16 cellular contexts compared by ENCODE assay signal in the genomic region with DNA sequence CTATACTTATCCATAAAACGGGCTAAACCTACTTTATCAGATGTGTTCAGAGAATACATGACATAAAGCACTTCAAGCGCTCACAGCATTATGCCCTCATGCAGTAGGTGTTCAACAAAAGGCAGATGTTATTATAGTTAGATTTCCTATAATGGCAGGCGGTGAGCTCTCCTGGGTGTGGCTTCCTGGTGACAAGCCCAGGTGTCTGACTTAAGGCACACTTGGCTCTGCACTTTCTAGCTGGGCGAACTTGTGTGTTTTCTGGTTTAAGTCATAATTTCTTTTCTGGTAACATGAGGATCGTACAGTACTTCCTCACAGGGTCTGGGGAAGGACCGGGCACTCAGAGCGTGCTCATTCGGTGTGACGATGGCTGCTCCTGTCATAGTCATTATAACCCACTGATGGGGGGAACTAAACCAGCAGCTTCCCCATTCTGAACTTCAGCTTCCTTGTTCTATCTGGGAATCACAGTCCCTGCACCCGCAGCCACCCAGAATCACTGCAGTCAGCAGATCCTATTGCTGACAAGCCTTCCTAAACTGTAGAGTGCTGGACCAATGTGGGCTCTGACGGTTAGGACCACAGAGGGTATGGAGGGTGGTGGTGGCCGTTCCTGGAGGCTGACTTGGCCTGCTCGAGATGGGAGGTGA. TPM values are rescaled to one million over a fixed set of nuclear protein-coding genes. Genes with fewer than 3 reads are reported as not detected.
DNase-seq lines count a peak whose midpoint lies in the region; ATAC-seq and TF ChIP-seq lines count a peak whose summit lies in the region.
"Had no signal": no experiment of that assay in that cellular context is flagged by ENCODE, and none has a peak within 500 bp of the region (broad histone marks: within the 10 kb centered on the region; RNA-seq: fewer than 3 reads in every experiment).

No MANE protein-coding gene starts in this region.

- no peak overlapping the region for H2BK15ac ChIP-seq in IMR-90 (ENCODE audit: low read depth, low read length)

- no peaks in the 10 kb centered on the region for H3K9me3 Mint-ChIP-seq in central memory CD8-positive, alpha-beta T cell
- no peaks in the 10 kb centered on the region for H3K9me3 Mint-ChIP-seq in Calu3 (ENCODE audit: low read depth, unreplicated experiment)
- H3K9me3 Mint-ChIP-seq: activated T-cell treated with anti-CD3 and anti-CD28 coated beads, Interleukin-2, amount 50 U/mL, for 4 hours had no signal

- H3K9me3 ChIP-seq in IMR-90 (ENCODE audit: control insufficient read depth, insufficient read depth, low read length), result no peaks in the 10 kb centered on the region
- H3K9me3 ChIP-seq in sigmoid colon, result no peaks in the 10 kb centered on the region
- no peaks in the 10 kb centered on the region for H3K9me3 ChIP-seq in SJCRH30 (replicated peaks)
- H3K9me3 ChIP-seq: neutrophil had no signal

- no peak for ATAC-seq in IMR-90 (ENCODE audit: low read depth)
- ATAC-seq in central memory CD8-positive, alpha-beta T cell (replicated peaks; ENCODE audit: extremely low read depth, poor library complexity, severe bottlenecking), result peak; percentile 49
- ATAC-seq in left colon, result peak; percentile 94
- no peak for ATAC-seq in GM19467 (IDR thresholded peaks at IDR 0.05; ENCODE audit: unreplicated experiment)
- ATAC-seq in HG03378 (IDR thresholded peaks at IDR 0.05; ENCODE audit: unreplicated experiment), result no peak
- ATAC-seq: activated T-cell treated with anti-CD3 and anti-CD28 coated beads, Interleukin-2, amount 50 U/mL, for 4 hours had no signal

- TF ChIP-seq POLR2A in IMR-90 (IDR thresholded peaks at IDR 0.05; ENCODE audit: low read depth, low read length), result no peak
- TF ChIP-seq POLR2A in sigmoid colon (IDR thresholded peaks at IDR 0.05), result no peak

- H3K36me3 Mint-ChIP-seq in central memory CD8-positive, alpha-beta T cell (ENCODE audit: insufficient read depth), result peaks cover 2% of the 10 kb centered on the region
- no peaks in the 10 kb centered on the region for H3K36me3 Mint-ChIP-seq in Calu3 (ENCODE audit: insufficient read depth, unreplicated experiment)

- H3K4me2 ChIP-seq in IMR-90 (ENCODE audit: low read depth, low read length), result no peak overlapping the region
- H3K4me2 ChIP-seq: PC-9 had no signal

- H2BK5ac ChIP-seq in IMR-90 (ENCODE audit: low read depth, low read length, poor library complexity, severe bottlenecking), result no peak overlapping the region

- no peak overlapping the region for H4K8ac ChIP-seq in IMR-90 (ENCODE audit: low read depth in 2 of 2, low read length in 2 of 2)

- no peak overlapping the region for H3K9ac ChIP-seq in IMR-90 (ENCODE audit: low read depth, low read length)

- no peak for TF ChIP-seq CTCF in IMR-90 (conservative IDR thresholded peaks at IDR 0.05; ENCODE audit: low read depth, low read length)
- TF ChIP-seq CTCF in sigmoid colon (IDR thresholded peaks at IDR 0.05), result no peak
- no peak for TF ChIP-seq CTCF in Calu3 (IDR thresholded peaks at IDR 0.05; ENCODE audit: unreplicated experiment)

- H2BK20ac ChIP-seq in IMR-90 (ENCODE audit: low read depth, low read length), result no peak overlapping the region

- no peak overlapping the region for H3K4ac ChIP-seq in IMR-90 (ENCODE audit: low read depth, low read length)

- H4K20me1 ChIP-seq in IMR-90 (ENCODE audit: insufficient read depth, low read length), result no peaks in the 10 kb centered on the region

- no peak overlapping the region for H3K14ac ChIP-seq in IMR-90 (replicated peaks; ENCODE audit: low read depth, low read length)

- in situ Hi-C loops in IMR-90 (cut with MboI; ENCODE audit: low sequenced_read_pairs), result no loop called here

- H3K4me1 ChIP-seq in IMR-90 (ENCODE audit: control insufficient read depth, insufficient read depth, low read length) (no peaks in the 10 kb centered on the region), sigmoid colon (no peaks in the 10 kb centered on the region), SJCRH30 (no peaks in the 10 kb centered on the region)

- no peak overlapping the region for H3K4me3 Mint-ChIP-seq in central memory CD8-positive, alpha-beta T cell
- no peak overlapping the region for H3K4me3 Mint-ChIP-seq in Calu3 (ENCODE audit: low read depth, unreplicated experiment)
- H3K4me3 Mint-ChIP-seq: activated T-cell treated with anti-CD3 and anti-CD28 coated beads, Interleukin-2, amount 50 U/mL, for 4 hours had no signal

- dilution Hi-C loops in IMR-90 (cut with HindIII; ENCODE audit: low sequenced_read_pairs, unreplicated experiment), result no loop called here

- H3K36me3 ChIP-seq in IMR-90 (ENCODE audit: control insufficient read depth, insufficient read depth, low read length), result no peaks in the 10 kb centered on the region
- no peaks in the 10 kb centered on the region for H3K36me3 ChIP-seq in sigmoid colon
- no peaks in the 10 kb centered on the region for H3K36me3 ChIP-seq in SJCRH30
- H3K36me3 ChIP-seq: neutrophil had no signal

- no peak overlapping the region for H4K91ac ChIP-seq in IMR-90 (ENCODE audit: insufficient read depth, low read depth, low read length)

- H3K56ac ChIP-seq in IMR-90 (ENCODE audit: extremely low read depth, insufficient read depth, low read length), result no peak overlapping the region

- BruUV-seq in IMR-90 (replicated peaks; lab: Mats Ljungman, UMichigan), result no TSS peak
- no TSS peak for BruUV-seq in Calu3 (replicated peaks; lab: Mats Ljungman, UMichigan)

- H2AFZ ChIP-seq in IMR-90 (replicated peaks; ENCODE audit: low read length, poor library complexity), result no peak overlapping the region
- H2AFZ ChIP-seq: PC-9 had no signal

- H3K27me3 ChIP-seq in IMR-90 (ENCODE audit: control insufficient read depth, insufficient read depth, low read length), result no peaks in the 10 kb centered on the region
- H3K27me3 ChIP-seq in sigmoid colon, result peaks cover 0 to 9% (median 0%) of the 10 kb centered on the region in 3 donors
- H3K27me3 ChIP-seq in SJCRH30, result no peaks in the 10 kb centered on the region; the same call in 1 of the 2 replicates
- H3K27me3 ChIP-seq: neutrophil had no signal

- no peak overlapping the region for H2BK120ac ChIP-seq in IMR-90 (ENCODE audit: low read depth, low read length)

- no peaks in the 10 kb centered on the region for H3K79me1 ChIP-seq in IMR-90 (ENCODE audit: low read depth in 1 of 2, low read length in 2 of 2)

- no peak for TF ChIP-seq EP300 in sigmoid colon (IDR thresholded peaks at IDR 0.05)

- CTCF ChIA-PET in IMR-90 (lab: Yijun Ruan, JAX), result no interaction called here
- CTCF ChIA-PET in Calu3 (lab: Charles Lee), result no interaction called here

- DNase-seq in IMR-90, result no peak
- no peak for DNase-seq in central memory CD8-positive, alpha-beta T cell (ENCODE audit: low spot score in 2 of 2)
- DNase-seq in left colon, result peak; percentile 58 to 66
- DNase-seq in sigmoid colon, result peak; percentile 80
- no peak for DNase-seq in Calu3
- no peak for DNase-seq in SJCRH30
- DNase-seq: activated CD4-positive, alpha-beta T cell treated with anti-CD3 and anti-CD28 coated beads for 4 hours; activated T-cell treated with anti-CD3 and anti-CD28 coated beads, Interleukin-2, amount 50 U/mL, for 4 hours; foreskin melanocyte; NCI-H1092; NCI-H446 treated with DMSO at 0.1 percent for 48 hours; PC-9 had no signal

- H3K27me3 Mint-ChIP-seq in central memory CD8-positive, alpha-beta T cell, result peaks cover 41% of the 10 kb centered on the region
- peaks cover 90% of the 10 kb centered on the region for H3K27me3 Mint-ChIP-seq in Calu3 (ENCODE audit: unreplicated experiment)

- H3K27ac ChIP-seq in IMR-90 (ENCODE audit: insufficient read depth, low read length) (no peak overlapping the region), sigmoid colon (peak overlapping the region in 3 of 4 donors; percentile 30 to 42 (median 39)), SJCRH30 (no peak overlapping the region)
- H3K27ac ChIP-seq: neutrophil, PC-9 had no signal

- no peak overlapping the region for H2AK5ac ChIP-seq in IMR-90 (ENCODE audit: low read depth, low read length)

- no peak overlapping the region for H3K27ac Mint-ChIP-seq in central memory CD8-positive, alpha-beta T cell (ENCODE audit: low read depth)
- no peak overlapping the region for H3K27ac Mint-ChIP-seq in Calu3 (ENCODE audit: unreplicated experiment)

- no peak overlapping the region for H4K5ac ChIP-seq in IMR-90 (ENCODE audit: low read depth, low read length)

- H3K4me1 Mint-ChIP-seq in central memory CD8-positive, alpha-beta T cell, result no peaks in the 10 kb centered on the region
- no peaks in the 10 kb centered on the region for H3K4me1 Mint-ChIP-seq in Calu3 (ENCODE audit: low read depth, unreplicated experiment)

- WGBS in IMR-90 (ENCODE audit: extremely low coverage in 2 of 2, insufficient read length in 1 of 2), 2 experiments, result 0% methylated on average over 1 of the region's 13 CpGs; no CpG with 5 or more reads in 1 of the 2 experiments
- 32 to 57% methylated on average over 13 of the region's 13 CpGs for WGBS in sigmoid colon, 2 donors

- no peak overlapping the region for H3K4me3 ChIP-seq in IMR-90 (ENCODE audit: insufficient read depth, low read depth, low read length)
- no peak overlapping the region for H3K4me3 ChIP-seq in sigmoid colon
- H3K4me3 ChIP-seq in SJCRH30, result no peak overlapping the region
- H3K4me3 ChIP-seq: PC-9 had no signal

- POLR2A ChIA-PET in IMR-90 (lab: Charles Lee; ENCODE audit: unreplicated experiment), result no interaction called here

- H3K23ac ChIP-seq in IMR-90 (ENCODE audit: low read depth, low read length), result no peak overlapping the region

- no peak for TF ChIP-seq RAD21 in IMR-90 (IDR thresholded peaks at IDR 0.05; ENCODE audit: low read length)

- no peak overlapping the region for H3K18ac ChIP-seq in IMR-90 (ENCODE audit: low read depth, low read length)

- peak overlapping the region; percentile 24 for H2AK9ac ChIP-seq in IMR-90 (replicated peaks; ENCODE audit: low read depth, low read length, poor library complexity)

- no peaks in the 10 kb centered on the region for H3K9me1 ChIP-seq in IMR-90 (ENCODE audit: insufficient read depth, low read length)

- intact Hi-C loops in IMR-90 (cut with micrococcal nuclease), result no loop called here
- intact Hi-C loops in left colon (cut with DNase I, micrococcal nuclease), result no loop called here
- intact Hi-C loops in sigmoid colon (cut with DNase I), result no loop called here
- intact Hi-C loops in Calu3 (cut with micrococcal nuclease; ENCODE audit: unreplicated experiment), result no loop called here

TF ChIP-seq in IMR-90, 13 proteins besides CTCF, POLR2A, EP300 and RAD21 (continues in another document):
- TF ChIP-seq FOS (IDR thresholded peaks at IDR 0.05; ENCODE audit: low read depth, low read length) (no peak), SMC3 (IDR thresholded peaks at IDR 0.05; ENCODE audit: low read depth, low read length) (no peak), BHLHE40 (IDR thresholded peaks at IDR 0.05; ENCODE audit: low read depth, low read length) (no peak), RFX5 (IDR thresholded peaks at IDR 0.05; ENCODE audit: low read depth, low read length) (no peak), NFE2L2 (IDR thresholded peaks at IDR 0.05; ENCODE audit: low read depth, low read length) (no peak)

RNA-seq across cellular contexts. Expression of a gene that starts 52.8 kb away (rescaled TPM):
- total RNA-seq in IMR-90 (2012; rRNA removed) (not detected in 2 replicates), left colon (1 to 10 TPM in 1 of 2 donors, under 1 TPM in 1; 0.37 to 2.0 TPM), sigmoid colon (1 to 10 TPM in 3 of 4 donors, under 1 TPM in 1; 0.83 to 2.6 (median 1.6) TPM), Calu3 (2022) (not detected in 2 replicates)
- polyA plus RNA-seq in IMR-90 (2012; rRNA removed) (not detected in 2 replicates), sigmoid colon (under 1 TPM in 1 of 3 donors, not detected in 2; 0.55 TPM)
- not detected in 2 replicates for polyA plus RNA-seq in IMR-90 (2012; cell fraction: cytosol; rRNA removed)
- polyA plus RNA-seq in IMR-90 (2012; cell fraction: nucleus; rRNA removed; ENCODE audit: low replicate concordance), result not detected in 2 replicates
- not detected in 2 replicates for total RNA-seq in SJCRH30 (2014; rRNA removed; shearing (Covaris generic))
- total RNA-seq: activated T-cell treated with anti-CD3 and anti-CD28 coated beads, Interleukin-2, amount 50 U/mL, for 4 hours; PC-9; T-helper 2 cell treated with Interferon-gamma antibody and Interleukin-4, amounts not matched to agents 100 ng/mL and 5 ng/mL, for 36 hours had no signal

Comparison
In these comparisons a context has a peak if more than half of its experiments do, and no peak if none do; other contexts are left out.
1. ATAC-seq: peak in central memory CD8-positive, alpha-beta T cell (single experiment) and left colon (single experiment); none in IMR-90 (single experiment), GM19467 (single experiment) and HG03378 (single experiment).
2. DNase-seq: peak in left colon (2 of 2) and sigmoid colon (single experiment); none in IMR-90 (single experiment), central memory CD8-positive, alpha-beta T cell (0 of 2), Calu3 (single experiment) and SJCRH30 (0 of 2).
3. H3K27ac ChIP-seq: peak in sigmoid colon (3 of 4); none in IMR-90 (single experiment) and SJCRH30 (single experiment).